ENCODE assay signal across 10 cellular contexts in the genomic region with DNA sequence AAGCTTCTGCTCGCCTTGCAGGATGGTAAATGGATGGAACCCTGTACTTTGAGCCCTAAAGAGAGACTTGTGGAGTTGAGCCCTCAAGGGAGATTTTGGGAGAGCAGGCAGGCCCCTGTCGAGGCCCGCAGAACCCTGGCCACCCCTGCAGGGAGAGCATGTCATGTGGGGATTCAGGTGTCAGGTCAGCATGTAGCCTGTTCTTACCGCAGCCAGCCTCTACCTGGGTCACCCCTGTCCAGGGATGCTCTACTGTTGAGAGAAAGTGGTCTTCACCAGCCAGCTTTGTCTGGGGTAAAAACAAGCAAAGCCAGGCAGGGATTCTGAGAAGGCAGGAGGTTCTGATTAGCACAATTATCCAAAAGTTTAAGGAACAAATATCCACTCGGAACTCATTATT. TPM values are rescaled to one million over a fixed set of nuclear protein-coding genes. Genes with fewer than 3 reads are reported as not detected.
"Had no signal": no experiment of that assay in that cellular context is flagged by ENCODE, and none has a peak within 500 bp of the region (broad histone marks: within the 10 kb centered on the region; RNA-seq: fewer than 3 reads in every experiment).

No MANE protein-coding gene starts in this region.

- H3K36me3 ChIP-seq: HAP-1 had no signal

- H3K4me3 Mint-ChIP-seq: GM23338, H9, HFFc6 had no signal

- H3K4me3 ChIP-seq: GM23248, GM23338, HAP-1 had no signal

- DNase-seq: GM23248, GOT3, H7, H9, HCEC 1CT, HFFc6 had no signal

- H3K9me3 ChIP-seq: HAP-1 had no signal

- H3K27ac ChIP-seq: GM23248 had no signal

- H3K27ac Mint-ChIP-seq: GM23338, H9, HFFc6 had no signal

- ATAC-seq: GM23338, HCT116 had no signal

- H3K4me1 ChIP-seq: HAP-1 had no signal

- H3K4me1 Mint-ChIP-seq: GM23338, H9 had no signal

RNA-seq across cellular contexts. Expression of gene PROKR2, which starts 55.6 kb away (rescaled TPM):
- total RNA-seq: GM23248, H4, HFFc6 had no signal
